Comparison of ENCODE assay signal across 17 cellular contexts in genomic region chr2:202908186-202908585, GRCh38. TPM values are rescaled to one million over a fixed set of nuclear protein-coding genes. Genes with fewer than 3 reads are reported as not detected.
DNase-seq lines count a peak whose midpoint lies in the region; ATAC-seq, FAIRE-seq and TF ChIP-seq lines count a peak whose summit lies in the region.
"Had no signal": no experiment of that assay in that cellular context is flagged by ENCODE, and none has a peak within 500 bp of the region (broad histone marks: within the 10 kb centered on the region; RNA-seq: fewer than 3 reads in every experiment).

No MANE protein-coding gene starts in this region.

- TF ChIP-seq CTCF in MCF 10A (IDR thresholded peaks at IDR 0.05; ENCODE audit: unreplicated experiment): no peak
- no peak for TF ChIP-seq CTCF in breast epithelium (IDR thresholded peaks at IDR 0.05)
- no peak for TF ChIP-seq CTCF in GM12878 (IDR thresholded peaks at IDR 0.05 in 2 of 3, conservative IDR thresholded peaks at IDR 0.05 in 1 of 3; ENCODE audit: control insufficient read depth in 2 of 3, extremely low read depth in 1 of 3, insufficient read depth in 1 of 3, low read depth in 3 of 3, low read length in 3 of 3)

- H3K27me3 Mint-ChIP-seq in MCF 10A (ENCODE audit: insufficient read depth, unreplicated experiment): no peaks in the 10 kb centered on the region

- POLR2A ChIA-PET in MCF 10A (lab: Yijun Ruan, JAX): interaction anchor here (0.6 to 4.0 kb wide), 4 partner anchors 107 to 626 kb away, joined by 3 to 40 read pairs (median 3); partner anchors contain the start of gene FAM117B
- POLR2A ChIA-PET in GM12878 (lab: Charles Lee): interaction anchor here (1.0 kb wide), 1 partner anchor 37 kb away, joined by 3 read pairs; the partner anchor contains the start of gene ICA1L

- no peak overlapping the region for H3K4me3 ChIP-seq in breast epithelium
- no peak overlapping the region for H3K4me3 ChIP-seq in Karpas-422 (ENCODE audit: low read length)
- H3K4me3 ChIP-seq in GM12878: peak overlapping the region; percentile 19; the same call in 1 of the 2 replicates
- H3K4me3 ChIP-seq in trophoblast cell (ENCODE audit: low read depth, low read length): no peak overlapping the region
- H3K4me3 ChIP-seq: SK-N-MC had no signal

- peaks cover 0 to 4% of the 10 kb centered on the region in 2 donors for H3K4me1 ChIP-seq in breast epithelium
- H3K4me1 ChIP-seq in Karpas-422 (ENCODE audit: low read length): peaks cover 23% of the 10 kb centered on the region
- H3K4me1 ChIP-seq in GM12878 (ENCODE audit: control insufficient read depth, insufficient read depth, low read length): peaks cover 5% of the 10 kb centered on the region
- no peaks in the 10 kb centered on the region for H3K4me1 ChIP-seq in trophoblast cell (ENCODE audit: control insufficient read depth in 1 of 2, insufficient read depth in 2 of 2, low read length in 2 of 2)

- H2AFZ ChIP-seq in Karpas-422 (ENCODE audit: low read length): no peak overlapping the region
- no peak overlapping the region for H2AFZ ChIP-seq in GM12878 (ENCODE audit: control insufficient read depth, low read depth, low read length)
- H2AFZ ChIP-seq in trophoblast cell (ENCODE audit: insufficient read depth, low read length, poor library complexity): no peak overlapping the region

- H3K9me3 ChIP-seq in breast epithelium (no peaks in the 10 kb centered on the region), Karpas-422 (ENCODE audit: low read length) (no peaks in the 10 kb centered on the region), GM12878 (replicated peaks; ENCODE audit: control insufficient read depth, insufficient read depth, low read length) (peaks cover 5% of the 10 kb centered on the region), trophoblast cell (ENCODE audit: insufficient read depth, low read depth, low read length) (no peaks in the 10 kb centered on the region)

- RAD21 ChIA-PET in GM12878 (lab: Charles Lee; ENCODE audit: unreplicated experiment): interaction anchor here (0.9 kb wide), 1 partner anchor 56 kb away, joined by 3 read pairs; no protein-coding TSS in a partner anchor

- SMC1A ChIA-PET in GM12878 (lab: Charles Lee; ENCODE audit: uncharacterized antibody, unreplicated experiment): interaction anchor here (1.1 to 1.9 kb wide), 3 partner anchors 11 to 110 kb away, joined by 3 to 5 read pairs (median 3); no protein-coding TSS in a partner anchor

- BruUV-seq in MCF 10A (replicated peaks; lab: Mats Ljungman, UMichigan) (no TSS peak), GM12878 (replicated peaks; lab: Mats Ljungman, UMichigan) (no TSS peak)

- H4K91ac ChIP-seq in trophoblast cell (ENCODE audit: low read depth, low read length): no peak overlapping the region

- no peaks in the 10 kb centered on the region for H3K9me2 ChIP-seq in Karpas-422 (replicated peaks; ENCODE audit: insufficient read depth, low read length)

- no peak overlapping the region for H2BK12ac ChIP-seq in trophoblast cell (ENCODE audit: low read length)

- intact Hi-C loops in MCF 10A (cut with micrococcal nuclease) (no loop called here), breast epithelium (cut with DNase I; ENCODE audit: low total_unique reads) (no loop called here), GM12878 (cut with micrococcal nuclease; ENCODE audit: unreplicated experiment) (no loop called here)

- peaks cover 3% of the 10 kb centered on the region for H3K79me1 ChIP-seq in trophoblast cell (ENCODE audit: low read length)

- peaks cover 84% of the 10 kb centered on the region for H3K79me2 ChIP-seq in Karpas-422 (ENCODE audit: low read length)
- peaks cover 47% of the 10 kb centered on the region for H3K79me2 ChIP-seq in GM12878 (ENCODE audit: control insufficient read depth, insufficient read depth, low read length)
- H3K79me2 ChIP-seq in trophoblast cell (ENCODE audit: control insufficient read depth, insufficient read depth, low read length, poor library complexity): peaks cover 7% of the 10 kb centered on the region

- H2AK5ac ChIP-seq in trophoblast cell (ENCODE audit: low read length): no peak overlapping the region

- in situ Hi-C loops in GM12878 (cut with MboI): no loop called here

- H3K4ac ChIP-seq in trophoblast cell (ENCODE audit: low read depth, low read length): peak overlapping the region; percentile 10

- H3K36me3 ChIP-seq in breast epithelium: no peaks in the 10 kb centered on the region
- H3K36me3 ChIP-seq in Karpas-422 (ENCODE audit: insufficient read depth, low read length): peaks cover 29% of the 10 kb centered on the region
- no peaks in the 10 kb centered on the region for H3K36me3 ChIP-seq in GM12878 (ENCODE audit: control insufficient read depth in 2 of 2, insufficient read depth in 2 of 2, low read length in 1 of 2)
- peaks cover 1 to 2% of the 10 kb centered on the region in 2 experiments for H3K36me3 ChIP-seq in trophoblast cell (ENCODE audit: control insufficient read depth in 1 of 2, insufficient read depth in 2 of 2, low read length in 2 of 2)

- peaks cover 18% of the 10 kb centered on the region for H3K4me1 Mint-ChIP-seq in MCF 10A (ENCODE audit: insufficient read depth, unreplicated experiment)

- H3K23ac ChIP-seq in trophoblast cell (ENCODE audit: low read length): no peak overlapping the region

- peaks cover 46% of the 10 kb centered on the region for H3K36me3 Mint-ChIP-seq in MCF 10A (ENCODE audit: insufficient read depth, unreplicated experiment)

- no peak for FAIRE-seq in GM12878 (lab: Jason Lieb, UNC)

- H4K20me1 ChIP-seq in Karpas-422 (ENCODE audit: insufficient read depth, low read depth, low read length) (no peaks in the 10 kb centered on the region), GM12878 (ENCODE audit: control insufficient read depth, insufficient read depth) (no peaks in the 10 kb centered on the region)

- H2BK120ac ChIP-seq in trophoblast cell (ENCODE audit: insufficient read depth, low read length, poor library complexity): no peak overlapping the region

- DNase-seq in MCF 10A (ENCODE audit: unreplicated experiment) (no peak), breast epithelium (ENCODE audit: low spot score in 2 of 2) (no peak), Karpas-422 (no peak), GM12878 (ENCODE audit: low read depth, low spot score) (no peak), trophoblast cell (no peak), NOMO-1 (lab: John Stamatoyannopoulos, UW; ENCODE audit: unreplicated experiment in 2 of 2) (no peak), NCI-H524 (lab: John Stamatoyannopoulos, UW) (no peak), NCI-H2029 treated with DMSO at 0.1 percent for 48 hours (lab: John Stamatoyannopoulos, UW) (no peak)
- DNase-seq: ACHN; CD8-positive, alpha-beta T cell; HFFc6; NCI-H1417 treated with DMSO at 0.1 percent for 48 hours; NCI-H2081 treated with DMSO at 0.1 percent for 48 hours; NCI-H2227 treated with DMSO at 0.1 percent for 48 hours; NCI-H526 had no signal

- H3K18ac ChIP-seq in trophoblast cell (ENCODE audit: low read length): no peak overlapping the region

- H3K4me2 ChIP-seq in Karpas-422 (ENCODE audit: low read depth, low read length, poor library complexity, severe bottlenecking): peak overlapping the region; percentile 93
- no peak overlapping the region for H3K4me2 ChIP-seq in GM12878 (ENCODE audit: control insufficient read depth, insufficient read depth)
- no peak overlapping the region for H3K4me2 ChIP-seq in trophoblast cell (ENCODE audit: low read length)

- H2BK5ac ChIP-seq in trophoblast cell (ENCODE audit: low read depth, low read length, poor library complexity): no peak overlapping the region

- peaks cover 13% of the 10 kb centered on the region for H3K9me3 Mint-ChIP-seq in MCF 10A (ENCODE audit: unreplicated experiment)
- H3K9me3 Mint-ChIP-seq: CD8-positive, alpha-beta T cell had no signal

- H3K27me3 ChIP-seq in breast epithelium: no peaks in the 10 kb centered on the region
- no peaks in the 10 kb centered on the region for H3K27me3 ChIP-seq in Karpas-422 (ENCODE audit: low read length)
- no peaks in the 10 kb centered on the region for H3K27me3 ChIP-seq in GM12878 (replicated peaks in 1 of 2; ENCODE audit: control insufficient read depth in 2 of 2, insufficient read depth in 2 of 2, low read length in 1 of 2)
- no peaks in the 10 kb centered on the region for H3K27me3 ChIP-seq in trophoblast cell (ENCODE audit: insufficient read depth, low read length)

- no peak overlapping the region for H3K14ac ChIP-seq in trophoblast cell (ENCODE audit: low read length)

- no peak overlapping the region for H3K4me3 Mint-ChIP-seq in MCF 10A (ENCODE audit: unreplicated experiment)
- H3K4me3 Mint-ChIP-seq: CD8-positive, alpha-beta T cell; HFFc6 had no signal

- no peak overlapping the region for H3K27ac ChIP-seq in breast epithelium
- H3K27ac ChIP-seq in Karpas-422 (ENCODE audit: low read length): no peak overlapping the region; the same call in 1 of the 2 replicates
- no peak overlapping the region for H3K27ac ChIP-seq in GM12878 (ENCODE audit: control insufficient read depth, insufficient read depth)
- no peak overlapping the region for H3K27ac ChIP-seq in trophoblast cell (ENCODE audit: low read depth, low read length)
- H3K27ac ChIP-seq: KMS-11, SK-N-MC had no signal

- no peak for ATAC-seq in GM12878
- ATAC-seq: CD8-positive, alpha-beta T cell had no signal

- 77% methylated on average over 5 of the region's 5 CpGs for WGBS in GM12878 (ENCODE audit: insufficient coverage, insufficient replicate concordance, low lambda C conversion rate, missing lambda C conversion rate)
- no CpG with 5 or more reads among the region's 5 CpGs for WGBS in trophoblast cell (ENCODE audit: extremely low coverage, insufficient coverage, insufficient read length)

- H3K9ac ChIP-seq in Karpas-422 (ENCODE audit: low read length) (no peak overlapping the region), GM12878 (ENCODE audit: control insufficient read depth, insufficient read depth, low read length) (no peak overlapping the region), trophoblast cell (ENCODE audit: low read length) (no peak overlapping the region)
- H3K9ac ChIP-seq: KMS-11 had no signal

- peak overlapping the region; percentile 36 for H3K27ac Mint-ChIP-seq in MCF 10A (ENCODE audit: low read depth, unreplicated experiment)
- H3K27ac Mint-ChIP-seq: CD8-positive, alpha-beta T cell; HFFc6 had no signal

- no peak for TF ChIP-seq POLR2A in breast epithelium (IDR thresholded peaks at IDR 0.05)
- no peak for TF ChIP-seq POLR2A in GM12878 (IDR thresholded peaks at IDR 0.05; ENCODE audit: low read depth, low read length)

- no peak overlapping the region for H4K8ac ChIP-seq in trophoblast cell (ENCODE audit: low read depth, low read length)

- H4K12ac ChIP-seq in trophoblast cell (ENCODE audit: low read depth, low read length): no peak overlapping the region

- no peak for TF ChIP-seq RAD21 in GM12878 (IDR thresholded peaks at IDR 0.05; ENCODE audit: insufficient read depth, low read depth, low read length)

- CTCF ChIA-PET in MCF 10A (lab: Yijun Ruan, JAX) (interaction anchor here (0.6 to 0.8 kb wide), 2 partner anchors 232 to 1678 kb away, joined by 3 read pairs; no protein-coding TSS in a partner anchor), GM12878 (lab: Yijun Ruan, JAX) (interaction anchor here (1.6 to 1.7 kb wide), 2 partner anchors 38 to 320 kb away, joined by 4 to 5 read pairs; no protein-coding TSS in a partner anchor)

- TF ChIP-seq EP300 in GM12878 (IDR thresholded peaks at IDR 0.05; ENCODE audit: borderline replicate concordance in 1 of 2, control insufficient read depth in 1 of 2, low read depth in 2 of 2, low read length in 2 of 2): no peak

RNA-seq across cellular contexts. Expression of gene WDR12, which starts 3.3 kb away (rescaled TPM):
- total RNA-seq in MCF 10A (2022) (141 and 146 TPM in 2 replicates), breast epithelium (10 to 100 TPM; 11.5 to 32.8 (median 19.3) TPM), GM12878 (2014; rRNA removed) (52.9 and 67.6 TPM in 2 replicates), GM12878 (2014; rRNA removed; fragmentation: Illumina TruSeq; extraction: Trizol) (66.5 and 76.0 TPM in 2 replicates), GM12878 (2021) (95.7 and 98.3 TPM in 2 replicates)
- 63.9 and 129 TPM in 2 replicates for total RNA-seq in Karpas-422 (2014; rRNA removed; shearing (Covaris generic); ENCODE audit: low replicate concordance)
- total RNA-seq in GM12878 (2013; cell fraction: nucleolus; rRNA removed): 86.6 and 105 TPM in 2 replicates
- 4.7 TPM for polyA plus RNA-seq in GM12878 (2011; ENCODE audit: low read depth)
- polyA plus RNA-seq in GM12878 (2011; rRNA removed) (117 and 223 TPM in 2 replicates), GM12878 (2014; fragmentation: Illumina TruSeq; extraction: Trizol) (77.3 and 85.5 TPM in 2 replicates), GM12878 (2014; fragmentation: Nextera tagmentation; extraction: Ambion mirVana) (100 to 1,000 TPM; 214 to 256 TPM), GM12878 (2014; rRNA removed) (57.2 and 71.7 TPM in 2 replicates), GM12878 (2016; fragmentation: Nextera tagmentation; extraction: Ambion mirVana) (100 to 1,000 TPM; 161 to 174 TPM)
- polyA plus RNA-seq in GM12878 (2011; cell fraction: cytosol; rRNA removed): 10.3 and 19.1 TPM in 2 replicates
- polyA plus RNA-seq in GM12878 (2011; cell fraction: nucleus; rRNA removed): 30.5 and 42.9 TPM in 2 replicates
- polyA plus RNA-seq in GM12878 (2012): 37.1 and 45.1 TPM in 2 replicates
- 26.1 and 26.8 TPM in 2 replicates for polyA minus RNA-seq in GM12878 (2011; rRNA and poly(A)+ RNA removed)
- 15.1 and 31.4 TPM in 2 replicates for polyA minus RNA-seq in GM12878 (2011; cell fraction: cytosol; rRNA and poly(A)+ RNA removed)
- 12.0 and 15.4 TPM in 2 replicates for polyA minus RNA-seq in GM12878 (2011; cell fraction: nucleus; rRNA and poly(A)+ RNA removed)
- 28.5 and 29.2 TPM in 2 replicates for polyA plus RNA-seq in trophoblast cell (2013)

RNA-seq across cellular contexts. Expression of gene CARF, which starts 3.9 kb away (rescaled TPM):
- total RNA-seq in MCF 10A (2022) (6.8 and 8.2 TPM in 2 replicates), breast epithelium (10 to 100 TPM; 16.6 to 28.2 (median 17.7) TPM), GM12878 (2014; rRNA removed) (7.6 and 8.1 TPM in 2 replicates), GM12878 (2014; rRNA removed; fragmentation: Illumina TruSeq; extraction: Trizol) (8.8 and 10.4 TPM in 2 replicates), GM12878 (2021) (5.7 and 6.4 TPM in 2 replicates)
- total RNA-seq in Karpas-422 (2014; rRNA removed; shearing (Covaris generic); ENCODE audit: low replicate concordance): 11.8 and 13.8 TPM in 2 replicates
- total RNA-seq in GM12878 (2013; cell fraction: nucleolus; rRNA removed): 29.0 and 29.1 TPM in 2 replicates
- polyA plus RNA-seq in GM12878 (2011; ENCODE audit: low read depth): 7.9 TPM
- polyA plus RNA-seq in GM12878 (2011; rRNA removed) (10.8 and 16.9 TPM in 2 replicates), GM12878 (2014; fragmentation: Illumina TruSeq; extraction: Trizol) (11.5 and 12.5 TPM in 2 replicates), GM12878 (2014; fragmentation: Nextera tagmentation; extraction: Ambion mirVana) (1 to 10 TPM; 1.8 to 2.8 TPM), GM12878 (2014; rRNA removed) (6.5 and 10.7 TPM in 2 replicates), GM12878 (2016; fragmentation: Nextera tagmentation; extraction: Ambion mirVana) (1 to 10 TPM; 3.1 to 3.4 TPM)
- 4.6 and 5.1 TPM in 2 replicates for polyA plus RNA-seq in GM12878 (2011; cell fraction: cytosol; rRNA removed)
- 7.2 and 10.7 TPM in 2 replicates for polyA plus RNA-seq in GM12878 (2011; cell fraction: nucleus; rRNA removed)
- 3.3 and 5.0 TPM in 2 replicates for polyA plus RNA-seq in GM12878 (2012)
- polyA minus RNA-seq in GM12878 (2011; rRNA and poly(A)+ RNA removed): 7.4 and 12.1 TPM in 2 replicates
- polyA minus RNA-seq in GM12878 (2011; cell fraction: cytosol; rRNA and poly(A)+ RNA removed): 3.5 and 6.1 TPM in 2 replicates
- 6.0 and 7.6 TPM in 2 replicates for polyA minus RNA-seq in GM12878 (2011; cell fraction: nucleus; rRNA and poly(A)+ RNA removed)
- polyA plus RNA-seq in trophoblast cell (2013): 2.9 and 3.0 TPM in 2 replicates

RNA-seq across cellular contexts. Expression of gene ICA1L, which starts 36.6 kb away (rescaled TPM):
- total RNA-seq in MCF 10A (2022) (6.5 and 8.0 TPM in 2 replicates), breast epithelium (10 to 100 TPM in 2 of 3 donors, 1 to 10 TPM in 1; 9.5 to 14.5 (median 14.4) TPM), GM12878 (2014; rRNA removed) (2.9 and 5.8 TPM in 2 replicates), GM12878 (2014; rRNA removed; fragmentation: Illumina TruSeq; extraction: Trizol) (4.3 TPM in 2 replicates), GM12878 (2021) (2.8 and 5.1 TPM in 2 replicates)
- total RNA-seq in Karpas-422 (2014; rRNA removed; shearing (Covaris generic); ENCODE audit: low replicate concordance): 10.1 and 13.2 TPM in 2 replicates
- total RNA-seq in GM12878 (2013; cell fraction: nucleolus; rRNA removed): 24.9 and 28.1 TPM in 2 replicates
- polyA plus RNA-seq in GM12878 (2011; ENCODE audit: low read depth): 0.63 TPM
- polyA plus RNA-seq in GM12878 (2011; rRNA removed) (7.4 and 12.7 TPM in 2 replicates), GM12878 (2014; fragmentation: Illumina TruSeq; extraction: Trizol) (5.4 and 6.0 TPM in 2 replicates), GM12878 (2014; fragmentation: Nextera tagmentation; extraction: Ambion mirVana) (1 to 10 TPM in 1 of 2 experiments, under 1 TPM in 1; 0.85 to 1.2 TPM), GM12878 (2014; rRNA removed) (4.1 and 5.6 TPM in 2 replicates), GM12878 (2016; fragmentation: Nextera tagmentation; extraction: Ambion mirVana) (1 to 10 TPM; 2.0 to 2.8 TPM)
- polyA plus RNA-seq in GM12878 (2011; cell fraction: cytosol; rRNA removed): 2.2 and 2.5 TPM in 2 replicates
- polyA plus RNA-seq in GM12878 (2011; cell fraction: nucleus; rRNA removed): 6.4 and 8.7 TPM in 2 replicates
- polyA plus RNA-seq in GM12878 (2012): 1.6 TPM in 2 replicates
- 5.4 and 9.9 TPM in 2 replicates for polyA minus RNA-seq in GM12878 (2011; rRNA and poly(A)+ RNA removed)
- polyA minus RNA-seq in GM12878 (2011; cell fraction: cytosol; rRNA and poly(A)+ RNA removed): 1.1 and 6.5 TPM in 2 replicates
- 3.4 and 8.9 TPM in 2 replicates for polyA minus RNA-seq in GM12878 (2011; cell fraction: nucleus; rRNA and poly(A)+ RNA removed)
- 0.83 and 0.85 TPM in 2 replicates for polyA plus RNA-seq in trophoblast cell (2013)
